Comparison of ENCODE assay signal across 16 cellular contexts in the genomic region with DNA sequence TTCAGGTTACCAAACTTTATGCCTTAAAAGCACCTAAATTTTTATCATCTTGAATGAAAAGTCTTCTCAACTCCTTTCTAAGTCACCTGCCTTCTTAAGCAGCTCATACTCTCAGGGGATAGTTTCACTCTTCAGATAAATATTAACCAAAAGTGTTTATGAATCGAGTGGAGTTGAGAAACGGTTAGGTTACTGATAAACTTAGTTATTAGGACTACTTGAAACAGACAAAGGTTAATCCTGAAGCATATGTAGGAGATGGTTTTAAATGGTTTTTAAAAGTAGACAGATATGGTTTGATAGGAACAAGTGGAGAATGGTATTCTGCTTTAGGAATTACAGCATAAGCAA. TPM values are rescaled to one million over a fixed set of nuclear protein-coding genes. Genes with fewer than 3 reads are reported as not detected.
A peak's percentile ranks its signal among the peaks of the same experiment; 100 is the strongest.
DNase-seq lines count a peak whose midpoint lies in the region; ATAC-seq, FAIRE-seq and TF ChIP-seq lines count a peak whose summit lies in the region.
"Had no signal": no experiment of that assay in that cellular context is flagged by ENCODE, and none has a peak within 500 bp of the region (broad histone marks: within the 10 kb centered on the region; RNA-seq: fewer than 3 reads in every experiment).

No MANE protein-coding gene starts in this region.

- H3K27ac Mint-ChIP-seq in Caco-2 (ENCODE audit: unreplicated experiment), result peak overlapping the region; percentile 16

- DNase-seq in Caco-2, result no peak
- no peak for DNase-seq in nucleus accumbens (lab: John Stamatoyannopoulos, UW)
- no peak for DNase-seq in activated CD4-positive, CD25-positive, alpha-beta regulatory T cell treated with anti-CD3 and anti-CD28 coated beads, Interleukin-2, amount 50 U/mL, for 72 hours
- no peak for DNase-seq in urothelium cell line (ENCODE audit: low spot score)
- DNase-seq: DMS153, NCI-H2081 treated with DMSO at 0.1 percent for 48 hours had no signal

- no peak overlapping the region for H3K4me3 ChIP-seq in Caco-2 (ENCODE audit: low read depth, low read length)
- H3K4me3 ChIP-seq: skin epidermis, tibial nerve had no signal

- no peaks in the 10 kb centered on the region for H3K9me3 Mint-ChIP-seq in Caco-2 (ENCODE audit: unreplicated experiment)
- H3K9me3 Mint-ChIP-seq: neural crest cell had no signal

- CTCF ChIA-PET in Caco-2 (lab: Charles Lee), result no interaction called here

- POLR2A ChIA-PET in Caco-2 (lab: Charles Lee), result no interaction called here

- no peaks in the 10 kb centered on the region for H3K27me3 ChIP-seq in Caco-2 (replicated peaks; ENCODE audit: control insufficient read depth, insufficient read depth, low read length)
- H3K27me3 ChIP-seq: tibial nerve had no signal

- TF ChIP-seq CTCF in Caco-2 (IDR thresholded peaks at IDR 0.05; ENCODE audit: insufficient read depth in 1 of 2, low read depth in 1 of 2, low read length in 1 of 2, severe bottlenecking in 1 of 2, unreplicated experiment in 1 of 2), result no peak

- no peaks in the 10 kb centered on the region for H3K9me3 ChIP-seq in Caco-2
- H3K9me3 ChIP-seq: tibial nerve had no signal

- no peaks in the 10 kb centered on the region for H3K4me1 Mint-ChIP-seq in Caco-2 (ENCODE audit: low read depth, unreplicated experiment)
- H3K4me1 Mint-ChIP-seq: neural crest cell had no signal

- peaks cover 92% of the 10 kb centered on the region for H3K36me3 Mint-ChIP-seq in Caco-2 (ENCODE audit: insufficient read depth, unreplicated experiment)

- H3K4me1 ChIP-seq in Caco-2, result no peaks in the 10 kb centered on the region
- H3K4me1 ChIP-seq: tibial nerve had no signal

- no peak overlapping the region for H3K4me3 Mint-ChIP-seq in Caco-2 (ENCODE audit: unreplicated experiment)
- H3K4me3 Mint-ChIP-seq: neural crest cell had no signal

- no peak for FAIRE-seq in urothelium cell line (lab: Jason Lieb, UNC)

- BruUV-seq in Caco-2 (replicated peaks; lab: Mats Ljungman, UMichigan), result no TSS peak

- H3K36me3 ChIP-seq in Caco-2 (ENCODE audit: control insufficient read depth, insufficient read depth, low read length), result no peaks in the 10 kb centered on the region; the same call in 1 of the 2 replicates

- peak; percentile 87 for ATAC-seq in GM19395 (IDR thresholded peaks at IDR 0.05; ENCODE audit: unreplicated experiment)
- ATAC-seq in HG02759 (IDR thresholded peaks at IDR 0.05; ENCODE audit: unreplicated experiment), result peak; percentile 80
- ATAC-seq in HG03442 (IDR thresholded peaks at IDR 0.05; ENCODE audit: unreplicated experiment), result peak; percentile 45
- ATAC-seq in HG02885 (IDR thresholded peaks at IDR 0.05; ENCODE audit: poor library complexity, unreplicated experiment), result no peak

- intact Hi-C loops in Caco-2 (cut with micrococcal nuclease; ENCODE audit: unreplicated experiment), result no loop called here

- H3K27me3 Mint-ChIP-seq in Caco-2 (ENCODE audit: insufficient read depth, unreplicated experiment), result no peaks in the 10 kb centered on the region

RNA-seq across cellular contexts. Expression of a gene that starts 32.8 kb away (rescaled TPM):
- total RNA-seq in Caco-2 (2022), result not detected in 2 replicates
- total RNA-seq: glomerular endothelial cell, LHCN-M2, neural crest cell, tibial nerve had no signal

RNA-seq across cellular contexts. Expression of a gene that starts 34.9 kb away (rescaled TPM):
- not detected in 2 replicates for total RNA-seq in Caco-2 (2022)
- total RNA-seq: glomerular endothelial cell, LHCN-M2, liver, neural crest cell, tibial nerve had no signal
